In genomic region chr12:128976120-128976519, GRCh38 we compare ENCODE assay signal across 8 cellular contexts.
DNase-seq lines count a peak whose midpoint lies in the region; ATAC-seq and TF ChIP-seq lines count a peak whose summit lies in the region.

No MANE protein-coding gene starts in this region.

- H3K27ac Mint-ChIP-seq in osteocyte (ENCODE audit: unreplicated experiment), result no peak overlapping the region

- no peak for ATAC-seq in HG03025 (IDR thresholded peaks at IDR 0.05; ENCODE audit: low FRiP score, unreplicated experiment)

- H3F3A ChIP-seq in Loucy (ENCODE audit: low read depth), result no peaks in the 10 kb centered on the region

- no peaks in the 10 kb centered on the region for H3K79me2 ChIP-seq in Loucy (ENCODE audit: insufficient read depth, low read length)

- no peaks in the 10 kb centered on the region for H3K36me3 Mint-ChIP-seq in osteocyte (ENCODE audit: unreplicated experiment)

- peaks cover 6% of the 10 kb centered on the region for H3K27me3 Mint-ChIP-seq in osteocyte (ENCODE audit: unreplicated experiment)

- H3K36me3 ChIP-seq in Loucy (ENCODE audit: insufficient read depth, low read length), result no peaks in the 10 kb centered on the region

- H3K4me3 Mint-ChIP-seq in osteocyte (ENCODE audit: unreplicated experiment), result peak overlapping the region; percentile 38

- no peaks in the 10 kb centered on the region for H3K9me2 ChIP-seq in Loucy (replicated peaks; ENCODE audit: low read depth, low read length)

- no peaks in the 10 kb centered on the region for H3K9me3 ChIP-seq in Loucy (ENCODE audit: insufficient read depth, low read depth, low read length)

- DNase-seq in choroid plexus epithelial cell (ENCODE audit: low read depth) (peak; percentile 2), osteocyte (ENCODE audit: extremely low spot score, unreplicated experiment) (no peak), NCI-H146 (lab: John Stamatoyannopoulos, UW) (no peak), germinal center (ENCODE audit: low spot score) (no peak), NCI-H1105 (lab: John Stamatoyannopoulos, UW) (no peak)

- H3K4me2 ChIP-seq in Loucy (ENCODE audit: low read depth, low read length, poor library complexity, severe bottlenecking), result no peak overlapping the region

- peaks cover 9% of the 10 kb centered on the region for H3K4me1 ChIP-seq in Loucy (ENCODE audit: insufficient read depth, low read length, poor library complexity, severe bottlenecking)

- no peak overlapping the region for H3K9ac ChIP-seq in Loucy (ENCODE audit: low read depth, low read length, poor library complexity, severe bottlenecking)

- no peaks in the 10 kb centered on the region for H3K27me3 ChIP-seq in Loucy (ENCODE audit: insufficient read depth, low read length, poor library complexity, severe bottlenecking)

- H3K4me3 ChIP-seq in Loucy (ENCODE audit: low read length, poor library complexity, severe bottlenecking) (no peak overlapping the region), choroid plexus epithelial cell (ENCODE audit: low read depth, low read length) (no peak overlapping the region)

- no peaks in the 10 kb centered on the region for H4K20me1 ChIP-seq in Loucy (ENCODE audit: insufficient read depth, low read length, poor library complexity, severe bottlenecking)

- H3K4me1 Mint-ChIP-seq in osteocyte (ENCODE audit: unreplicated experiment), result no peaks in the 10 kb centered on the region

- TF ChIP-seq CTCF in GM12873 (IDR thresholded peaks at IDR 0.05; ENCODE audit: insufficient read depth, low read depth, low read length, missing control alignments) (peak; percentile 43), Loucy (conservative IDR thresholded peaks at IDR 0.05; ENCODE audit: low read length) (peak; percentile 65), choroid plexus epithelial cell (conservative IDR thresholded peaks at IDR 0.05; ENCODE audit: low read depth, low read length) (no peak), osteocyte (IDR thresholded peaks at IDR 0.05) (peak; percentile 51)

- peak overlapping the region; percentile 36; the same call in 1 of the 2 replicates for H2AFZ ChIP-seq in Loucy (ENCODE audit: low read length)

- H3K9me3 Mint-ChIP-seq in osteocyte (ENCODE audit: unreplicated experiment), result no peaks in the 10 kb centered on the region
